15 cellular contexts compared by ENCODE assay signal in the genomic region with DNA sequence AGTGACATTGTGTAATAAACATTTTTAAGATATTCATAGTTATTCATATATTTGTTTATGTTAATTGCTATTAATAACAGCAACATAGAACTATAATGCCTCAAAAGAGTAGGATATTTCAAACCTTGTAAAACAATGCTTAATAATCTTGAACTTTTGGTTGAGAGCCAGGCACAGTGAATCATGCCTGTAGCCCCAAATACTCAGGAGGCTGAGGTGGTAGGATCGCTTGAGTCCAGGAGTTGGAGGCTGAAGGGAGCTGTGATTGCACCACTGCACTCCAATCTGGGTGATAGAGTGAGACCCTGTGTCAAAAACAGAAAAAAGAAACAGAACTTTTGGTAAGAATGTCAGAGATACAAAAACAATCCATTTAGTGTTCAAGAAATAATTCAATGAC.
"Had no signal": no experiment of that assay in that cellular context is flagged by ENCODE, and none has a peak within 500 bp of the region (broad histone marks: within the 10 kb centered on the region; RNA-seq: fewer than 3 reads in every experiment).

No MANE protein-coding gene starts in this region.

- H3K36me3 ChIP-seq: heart left ventricle, lower lobe of right lung, prostate gland, right lobe of liver, upper lobe of right lung had no signal

- H3K27ac ChIP-seq: dorsolateral prefrontal cortex, heart left ventricle, lower lobe of right lung, prostate gland, right lobe of liver, testis, upper lobe of right lung had no signal

- H3K4me1 ChIP-seq: heart left ventricle, lower lobe of right lung, prostate gland, right lobe of liver, testis, upper lobe of right lung had no signal

- H3K27me3 ChIP-seq: dorsolateral prefrontal cortex, heart left ventricle, right lobe of liver, testis, upper lobe of right lung had no signal

- DNase-seq: activated CD4-positive, alpha-beta T cell treated with anti-CD3 and anti-CD28 coated beads for 36 hours; activated CD8-positive, alpha-beta T cell treated with anti-CD3 and anti-CD28 coated beads for 36 hours; activated effector memory CD4-positive, alpha-beta T cell treated with anti-CD3 and anti-CD28 coated beads, Interleukin-2, amount 50 U/mL, for 16 hours; activated T-cell treated with anti-CD3 and anti-CD28 coated beads, Interleukin-2, amount 50 U/mL, for 4 hours; dorsolateral prefrontal cortex; foreskin melanocyte; heart left ventricle; immature natural killer cell; lower lobe of right lung; right lobe of liver; stimulated activated naive CD8-positive, alpha-beta T cell treated with anti-CD3 and anti-CD28 coated beads, Interleukin-15, amount 100 ng/mL, for 72 hours; T-helper 2 cell; testis; upper lobe of right lung had no signal

- H3K4me3 ChIP-seq: dorsolateral prefrontal cortex, heart left ventricle, lower lobe of right lung, prostate gland, right lobe of liver, testis, upper lobe of right lung had no signal

- ATAC-seq: activated CD4-positive, alpha-beta T cell treated with anti-CD3 and anti-CD28 coated beads for 36 hours; activated CD8-positive, alpha-beta T cell treated with anti-CD3 and anti-CD28 coated beads for 36 hours; activated T-cell treated with anti-CD3 and anti-CD28 coated beads, Interleukin-2, amount 50 U/mL, for 4 hours; heart left ventricle; lower lobe of right lung; right lobe of liver; stimulated activated naive CD8-positive, alpha-beta T cell treated with anti-CD3 and anti-CD28 coated beads, Interleukin-15, amount 100 ng/mL, for 72 hours; upper lobe of right lung had no signal

- H3K9me3 ChIP-seq: heart left ventricle, lower lobe of right lung, prostate gland, right lobe of liver, testis, upper lobe of right lung had no signal
